ENCODE assay signal across 12 cellular contexts in genomic region chr5:78597068-78597857, GRCh38. TPM values are rescaled to one million over a fixed set of nuclear protein-coding genes. Genes with fewer than 3 reads are reported as not detected.
DNase-seq lines count a peak whose midpoint lies in the region; ATAC-seq and TF ChIP-seq lines count a peak whose summit lies in the region.
"Had no signal": no experiment of that assay in that cellular context is flagged by ENCODE, and none has a peak within 500 bp of the region (broad histone marks: within the 10 kb centered on the region; RNA-seq: fewer than 3 reads in every experiment).

No MANE protein-coding gene starts in this region.

- peak overlapping the region; percentile 33 for H3K4me2 ChIP-seq in osteoblast (ENCODE audit: insufficient read depth, low read length)

- no peak overlapping the region for H2AFZ ChIP-seq in osteoblast (ENCODE audit: low read length)

- H3K36me3 ChIP-seq in RWPE2 (ENCODE audit: low read depth) (peaks cover 9% of the 10 kb centered on the region), osteoblast (ENCODE audit: insufficient read depth, low read length) (no peaks in the 10 kb centered on the region), adrenal gland (replicated peaks in 1 of 2) (no peaks in the 10 kb centered on the region)

- TF ChIP-seq CTCF in RWPE2 (IDR thresholded peaks at IDR 0.05; ENCODE audit: poor library complexity, severe bottlenecking) (no peak), osteoblast (IDR thresholded peaks at IDR 0.05; ENCODE audit: extremely low read depth, low read depth, low read length) (no peak), adrenal gland (IDR thresholded peaks at IDR 0.05) (no peak)

- no peak for TF ChIP-seq POLR2A in adrenal gland (IDR thresholded peaks at IDR 0.05)

- DNase-seq in ELR (ENCODE audit: low read depth) (peak; percentile 89), RWPE2 (ENCODE audit: low spot score) (no peak), fibroblast of gingiva (ENCODE audit: low read depth) (peak; percentile 34), osteoblast (ENCODE audit: insufficient read length, low spot score, missing footprints) (no peak), caudate nucleus (lab: John Stamatoyannopoulos, UW) (no peak), adrenal gland (no peak)
- DNase-seq: activated CD4-positive, alpha-beta T cell treated with anti-CD3 and anti-CD28 coated beads, Interleukin-2, amount 50 U/mL, for 48 hours; DMS 273 treated with DMSO at 0.1 percent for 48 hours; KBM-7 had no signal

- ATAC-seq in RWPE2 (ENCODE audit: low read depth) (no peak), HG03432 (IDR thresholded peaks at IDR 0.05; ENCODE audit: unreplicated experiment) (no peak)
- ATAC-seq in activated CD4-positive, CD25-positive, alpha-beta regulatory T cell treated with anti-CD3 and anti-CD28 coated beads, Interleukin-2, amount 50 U/mL, for 24 hours, result no peak

- H3K27me3 ChIP-seq in RWPE2 (ENCODE audit: insufficient read depth, poor library complexity, severe bottlenecking), result no peaks in the 10 kb centered on the region
- H3K27me3 ChIP-seq in osteoblast (ENCODE audit: insufficient read depth, low read length), result no peaks in the 10 kb centered on the region
- no peaks in the 10 kb centered on the region for H3K27me3 ChIP-seq in adrenal gland

- H3K27ac ChIP-seq in RWPE2 (ENCODE audit: poor library complexity, severe bottlenecking) (peak overlapping the region; percentile 75), osteoblast (ENCODE audit: low read depth, low read length) (peak overlapping the region; percentile 99), caudate nucleus (ENCODE audit: low read depth, low read length) (no peak overlapping the region), adrenal gland (no peak overlapping the region)
- H3K27ac ChIP-seq: SK-N-MC had no signal

- WGBS in adrenal gland, 4 donors, result 59 to 73% (median 69%) methylated on average over 2 to 5 of the region's 5 CpGs

- peaks cover 47% of the 10 kb centered on the region for H3K79me2 ChIP-seq in osteoblast (ENCODE audit: insufficient read depth, low read length)

- peaks cover 67% of the 10 kb centered on the region for H3K4me1 ChIP-seq in RWPE2 (ENCODE audit: insufficient read depth, poor library complexity, severe bottlenecking)
- peaks cover 72% of the 10 kb centered on the region for H3K4me1 ChIP-seq in osteoblast (ENCODE audit: insufficient read depth, low read length)
- peaks cover 21 to 49% of the 10 kb centered on the region in 2 donors for H3K4me1 ChIP-seq in adrenal gland (replicated peaks in 1 of 2)

- intact Hi-C loops in adrenal gland (cut with DNase I), result no loop called here

- H3K4me3 ChIP-seq in RWPE2 (ENCODE audit: severe bottlenecking) (no peak overlapping the region), osteoblast (ENCODE audit: insufficient read depth, low read length) (no peak overlapping the region), adrenal gland (no peak overlapping the region)
- H3K4me3 ChIP-seq: SK-N-MC had no signal

- H4K20me1 ChIP-seq in osteoblast (ENCODE audit: insufficient read depth, low read length), result no peaks in the 10 kb centered on the region

- no peaks in the 10 kb centered on the region for H3K9me3 ChIP-seq in RWPE2 (ENCODE audit: severe bottlenecking)
- no peaks in the 10 kb centered on the region for H3K9me3 ChIP-seq in osteoblast (ENCODE audit: low read depth, low read length)
- no peaks in the 10 kb centered on the region for H3K9me3 ChIP-seq in adrenal gland (replicated peaks in 1 of 3)

RNA-seq across cellular contexts. Expression of gene LHFPL2, which starts 51.3 kb away (rescaled TPM):
- total RNA-seq in osteoblast (63.6 and 64.4 TPM in 2 replicates), adrenal gland (10 to 100 TPM; 34.0 to 68.4 (median 56.9) TPM)
- polyA plus RNA-seq in adrenal gland, result 10 to 100 TPM in 1 of 3 donors, 1 to 10 TPM in 2; 8.0 to 27.3 (median 8.7) TPM

Comparison
In these comparisons a context has a peak if more than half of its experiments do, and no peak if none do; other contexts are left out.
1. DNase-seq: peak in ELR (single experiment) and fibroblast of gingiva (single experiment); none in RWPE2 (single experiment), osteoblast (single experiment), caudate nucleus (0 of 61) and adrenal gland (0 of 7).
2. H3K27ac ChIP-seq: peak in RWPE2 (single experiment) and osteoblast (single experiment); none in caudate nucleus (single experiment) and adrenal gland (0 of 5).